ENCODE assay signal across 1 cellular context in the genomic region with DNA sequence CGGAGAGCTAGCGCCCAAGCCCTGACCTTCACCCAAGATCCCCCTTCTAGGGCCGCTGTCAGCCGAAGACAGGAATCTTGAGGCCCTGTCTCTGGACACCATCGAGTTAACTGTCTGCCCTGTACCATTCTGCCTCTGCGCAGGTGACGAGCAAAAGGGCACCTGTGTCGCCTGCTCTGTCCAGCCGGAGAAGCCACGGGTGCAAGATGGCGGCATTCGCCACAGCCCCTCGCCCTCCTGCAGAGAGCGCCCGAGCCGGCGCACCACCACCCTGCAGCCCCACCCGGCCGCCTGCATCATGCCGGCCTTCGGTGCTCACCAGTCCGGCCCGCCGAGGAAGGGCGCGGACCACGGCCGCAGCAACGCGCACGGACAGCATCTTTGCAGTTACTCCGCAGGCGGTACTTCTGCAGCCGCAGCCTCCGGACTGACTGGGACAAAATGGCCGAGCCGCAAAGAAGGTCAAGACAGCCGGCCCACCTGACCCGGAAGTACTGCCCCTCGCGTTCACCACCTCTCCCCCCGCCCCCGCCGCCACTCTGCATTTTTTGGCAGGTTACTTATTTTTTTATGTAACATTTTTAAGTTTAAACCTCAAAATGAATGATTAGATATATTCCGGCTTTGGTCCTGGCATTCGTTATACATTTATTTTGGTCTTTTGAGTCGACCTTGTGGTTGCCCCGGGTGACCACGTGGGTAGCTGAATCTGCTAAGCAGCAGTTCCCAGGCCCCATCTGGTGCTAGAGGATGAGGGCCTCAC.
TF ChIP-seq lines count a peak whose summit lies in the region.

ATP5F1A (minus strand) TSS at position 444 of the 763 bp plus-strand sequence; CDS start at position 379, 65 bp downstream.

TF ChIP-seq in HepG2, 621 proteins besides CTCF, POLR2A, EP300 and RAD21 (continued from another document and continues in another):
- TF ChIP-seq, protein P1, sequence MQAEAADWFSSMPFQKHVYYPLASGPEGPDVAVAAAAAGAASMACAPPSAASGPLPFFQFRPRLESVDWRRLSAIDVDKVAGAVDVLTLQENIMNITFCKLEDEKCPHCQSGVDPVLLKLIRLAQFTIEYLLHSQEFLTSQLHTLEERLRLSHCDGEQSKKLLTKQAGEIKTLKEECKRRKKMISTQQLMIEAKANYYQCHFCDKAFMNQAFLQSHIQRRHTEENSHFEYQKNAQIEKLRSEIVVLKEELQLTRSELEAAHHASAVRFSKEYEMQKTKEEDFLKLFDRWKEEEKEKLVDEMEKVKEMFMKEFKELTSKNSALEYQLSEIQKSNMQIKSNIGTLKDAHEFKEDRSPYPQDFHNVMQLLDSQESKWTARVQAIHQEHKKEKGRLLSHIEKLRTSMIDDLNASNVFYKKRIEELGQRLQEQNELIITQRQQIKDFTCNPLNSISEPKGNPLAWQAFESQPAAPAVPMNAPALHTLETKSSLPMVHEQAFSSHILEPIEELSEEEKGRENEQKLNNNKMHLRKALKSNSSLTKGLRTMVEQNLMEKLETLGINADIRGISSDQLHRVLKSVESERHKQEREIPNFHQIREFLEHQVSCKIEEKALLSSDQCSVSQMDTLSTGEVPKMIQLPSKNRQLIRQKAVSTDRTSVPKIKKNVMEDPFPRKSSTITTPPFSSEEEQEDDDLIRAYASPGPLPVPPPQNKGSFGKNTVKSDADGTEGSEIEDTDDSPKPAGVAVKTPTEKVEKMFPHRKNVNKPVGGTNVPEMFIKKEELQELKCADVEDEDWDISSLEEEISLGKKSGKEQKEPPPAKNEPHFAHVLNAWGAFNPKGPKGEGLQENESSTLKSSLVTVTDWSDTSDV (CRISPR knock-in tag; IDR thresholded peaks at IDR 0.05), result peak; percentile 70; the same call in 1 of the 2 replicates
- TF ChIP-seq ZNF337 (CRISPR knock-in tag; IDR thresholded peaks at IDR 0.05; ENCODE audit: borderline replicate concordance, low read depth), result peak; percentile 78; the same call in 1 of the 2 replicates
- TF ChIP-seq ZNF501 (CRISPR knock-in tag; IDR thresholded peaks at IDR 0.05), result peak; percentile 75
- TF ChIP-seq ZNF343 (CRISPR knock-in tag; IDR thresholded peaks at IDR 0.05), result peak; percentile 56; the same call in 1 of the 2 replicates
- 0 out of 2 replicates have a peak, but pooled peaks have one; percentile 5 for TF ChIP-seq GATAD2A (CRISPR knock-in tag; IDR thresholded peaks at IDR 0.05)
- no peak; the same call in 1 of the 2 replicates for TF ChIP-seq MTF2 (CRISPR knock-in tag; IDR thresholded peaks at IDR 0.05; ENCODE audit: borderline replicate concordance)
- TF ChIP-seq DPF2 (CRISPR knock-in tag; IDR thresholded peaks at IDR 0.05; ENCODE audit: borderline replicate concordance, low read depth), result no peak
- TF ChIP-seq RNF2 (conservative IDR thresholded peaks at IDR 0.05; ENCODE audit: low read depth), result peak; percentile 78; the same call in 1 of the 2 replicates
- TF ChIP-seq ZNF790 (CRISPR knock-in tag; IDR thresholded peaks at IDR 0.05; ENCODE audit: borderline replicate concordance), result peak; percentile 82
- 0 out of 2 replicates have a peak, but pooled peaks have one; percentile 60 for TF ChIP-seq ZNF329 (CRISPR knock-in tag; IDR thresholded peaks at IDR 0.05; ENCODE audit: low read depth)
- peak in 1 of 2 experiments; percentile 61; a peak in 1 of 4 replicates for TF ChIP-seq KLF16 (CRISPR knock-in tag; IDR thresholded peaks at IDR 0.05)
- TF ChIP-seq ZNF549 (CRISPR knock-in tag; IDR thresholded peaks at IDR 0.05), result 0 out of 2 replicates have a peak, but pooled peaks have one; percentile 70
- peak; percentile 48; the same call in 1 of the 2 replicates for TF ChIP-seq ZNF746 (CRISPR knock-in tag; IDR thresholded peaks at IDR 0.05)
- TF ChIP-seq KMT2B (CRISPR knock-in tag; IDR thresholded peaks at IDR 0.05), result peak; percentile 91
- TF ChIP-seq ZNF777 (CRISPR knock-in tag; IDR thresholded peaks at IDR 0.05), result peak; percentile 66; the same call in 1 of the 2 replicates
- TF ChIP-seq NFE2 (CRISPR knock-in tag; IDR thresholded peaks at IDR 0.05), result no peak
- TF ChIP-seq PHF8 (CRISPR knock-in tag; IDR thresholded peaks at IDR 0.05), result peak; percentile 99
- TF ChIP-seq PRDM10 (CRISPR knock-in tag; IDR thresholded peaks at IDR 0.05; ENCODE audit: low read depth), result 0 out of 2 replicates have a peak, but pooled peaks have one; percentile 30
- TF ChIP-seq ZSCAN31 (CRISPR knock-in tag; IDR thresholded peaks at IDR 0.05; ENCODE audit: low read depth), result peak; percentile 95
- TF ChIP-seq NFE2L1 (CRISPR knock-in tag; IDR thresholded peaks at IDR 0.05; ENCODE audit: borderline replicate concordance), result 0 out of 2 replicates have a peak, but pooled peaks have one; percentile 19
- TF ChIP-seq ZNF256 (CRISPR knock-in tag; conservative IDR thresholded peaks at IDR 0.05), result no peak
- peak; percentile 55; the same call in 1 of the 2 replicates for TF ChIP-seq FOXP4 (CRISPR knock-in tag; IDR thresholded peaks at IDR 0.05)
- TF ChIP-seq MAFK (conservative IDR thresholded peaks at IDR 0.05 in 1 of 2, IDR thresholded peaks at IDR 0.05 in 1 of 2; ENCODE audit: low read length in 2 of 2), result no peak; a peak in 1 of 4 replicates
- no peak for TF ChIP-seq NFIB (CRISPR knock-in tag; IDR thresholded peaks at IDR 0.05; ENCODE audit: borderline replicate concordance)
- TF ChIP-seq CBFB (CRISPR knock-in tag; IDR thresholded peaks at IDR 0.05), result peak; percentile 74
- TF ChIP-seq CHCHD3 (CRISPR knock-in tag; IDR thresholded peaks at IDR 0.05), result peak; percentile 64; the same call in 1 of the 2 replicates
- no peak for TF ChIP-seq HNF4G (IDR thresholded peaks at IDR 0.05; ENCODE audit: borderline replicate concordance, low read depth, low read length)
- TF ChIP-seq HNF4G (CRISPR knock-in tag; IDR thresholded peaks at IDR 0.05; ENCODE audit: borderline replicate concordance, low read depth), result peak; percentile 58; the same call in 1 of the 2 replicates
- no peak for TF ChIP-seq TBX3 (IDR thresholded peaks at IDR 0.05; ENCODE audit: borderline replicate concordance)
- peak; percentile 83 for TF ChIP-seq HDAC1 (CRISPR knock-in tag; IDR thresholded peaks at IDR 0.05)
- peak; percentile 20; the same call in 1 of the 2 replicates for TF ChIP-seq RXRB (CRISPR knock-in tag; IDR thresholded peaks at IDR 0.05; ENCODE audit: borderline replicate concordance)
- TF ChIP-seq, protein P2, sequence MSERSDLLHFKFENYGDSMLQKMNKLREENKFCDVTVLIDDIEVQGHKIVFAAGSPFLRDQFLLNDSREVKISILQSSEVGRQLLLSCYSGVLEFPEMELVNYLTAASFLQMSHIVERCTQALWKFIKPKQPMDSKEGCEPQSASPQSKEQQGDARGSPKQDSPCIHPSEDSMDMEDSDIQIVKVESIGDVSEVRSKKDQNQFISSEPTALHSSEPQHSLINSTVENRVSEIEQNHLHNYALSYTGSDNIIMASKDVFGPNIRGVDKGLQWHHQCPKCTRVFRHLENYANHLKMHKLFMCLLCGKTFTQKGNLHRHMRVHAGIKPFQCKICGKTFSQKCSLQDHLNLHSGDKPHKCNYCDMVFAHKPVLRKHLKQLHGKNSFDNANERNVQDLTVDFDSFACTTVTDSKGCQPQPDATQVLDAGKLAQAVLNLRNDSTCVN (CRISPR knock-in tag; IDR thresholded peaks at IDR 0.05; ENCODE audit: borderline replicate concordance), result no peak
- peak; percentile 71; the same call in 1 of the 2 replicates for TF ChIP-seq IKZF5 (CRISPR knock-in tag; IDR thresholded peaks at IDR 0.05)
- TF ChIP-seq, protein P3, sequence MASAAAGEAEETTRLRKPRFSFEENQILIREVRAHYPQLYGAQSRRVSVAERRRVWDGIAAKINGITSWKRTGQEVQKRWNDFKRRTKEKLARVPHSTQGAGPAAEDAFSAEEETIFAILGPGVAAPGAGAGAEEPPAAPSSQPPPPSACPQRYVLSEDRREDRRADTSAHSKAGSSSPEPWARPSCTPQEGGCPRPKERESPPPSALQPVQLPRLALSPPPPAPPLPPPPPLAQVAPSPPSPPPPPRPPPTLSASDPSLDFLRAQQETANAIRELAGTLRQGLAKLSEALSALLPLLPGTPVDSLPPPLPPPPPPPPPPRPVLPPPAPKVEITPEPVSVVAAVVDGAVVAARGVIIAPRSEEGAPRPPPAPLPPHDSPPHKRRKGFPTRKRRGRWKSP (CRISPR knock-in tag; IDR thresholded peaks at IDR 0.05), result peak; percentile 60
- TF ChIP-seq ZNF713 (CRISPR knock-in tag; IDR thresholded peaks at IDR 0.05), result peak; percentile 80; the same call in 1 of the 2 replicates
- TF ChIP-seq FOXC1 (CRISPR knock-in tag; IDR thresholded peaks at IDR 0.05; ENCODE audit: borderline replicate concordance), result peak; percentile 81
- TF ChIP-seq MYC (CRISPR knock-in tag; IDR thresholded peaks at IDR 0.05; ENCODE audit: borderline replicate concordance), result peak; percentile 88
- TF ChIP-seq AGO1 (IDR thresholded peaks at IDR 0.05; ENCODE audit: low read depth, low read length, poor library complexity, severe bottlenecking), result peak; percentile 41
- no peak for TF ChIP-seq ZNF720 (CRISPR knock-in tag; IDR thresholded peaks at IDR 0.05)
- peak; percentile 100 for TF ChIP-seq GABPB1 (CRISPR knock-in tag; IDR thresholded peaks at IDR 0.05)
- peak; percentile 36; the same call in 1 of the 2 replicates for TF ChIP-seq ZNF776 (CRISPR knock-in tag; IDR thresholded peaks at IDR 0.05)
- TF ChIP-seq KLF13 (CRISPR knock-in tag; IDR thresholded peaks at IDR 0.05), result 0 out of 2 replicates have a peak, but pooled peaks have one; percentile 65
- no peak for TF ChIP-seq ZNF607 (CRISPR knock-in tag; IDR thresholded peaks at IDR 0.05; ENCODE audit: borderline replicate concordance)
- TF ChIP-seq HOXA9 (CRISPR knock-in tag; IDR thresholded peaks at IDR 0.05; ENCODE audit: borderline replicate concordance), result no peak
- peak; percentile 84; the same call in 1 of the 2 replicates for TF ChIP-seq CREBL2 (CRISPR knock-in tag; IDR thresholded peaks at IDR 0.05; ENCODE audit: borderline replicate concordance)
- peak; percentile 67 for TF ChIP-seq ATF7-NPFF (CRISPR knock-in tag; IDR thresholded peaks at IDR 0.05; ENCODE audit: low read depth)
- TF ChIP-seq ZFY (CRISPR knock-in tag; IDR thresholded peaks at IDR 0.05), result peak; percentile 95
- TF ChIP-seq, protein P4, sequence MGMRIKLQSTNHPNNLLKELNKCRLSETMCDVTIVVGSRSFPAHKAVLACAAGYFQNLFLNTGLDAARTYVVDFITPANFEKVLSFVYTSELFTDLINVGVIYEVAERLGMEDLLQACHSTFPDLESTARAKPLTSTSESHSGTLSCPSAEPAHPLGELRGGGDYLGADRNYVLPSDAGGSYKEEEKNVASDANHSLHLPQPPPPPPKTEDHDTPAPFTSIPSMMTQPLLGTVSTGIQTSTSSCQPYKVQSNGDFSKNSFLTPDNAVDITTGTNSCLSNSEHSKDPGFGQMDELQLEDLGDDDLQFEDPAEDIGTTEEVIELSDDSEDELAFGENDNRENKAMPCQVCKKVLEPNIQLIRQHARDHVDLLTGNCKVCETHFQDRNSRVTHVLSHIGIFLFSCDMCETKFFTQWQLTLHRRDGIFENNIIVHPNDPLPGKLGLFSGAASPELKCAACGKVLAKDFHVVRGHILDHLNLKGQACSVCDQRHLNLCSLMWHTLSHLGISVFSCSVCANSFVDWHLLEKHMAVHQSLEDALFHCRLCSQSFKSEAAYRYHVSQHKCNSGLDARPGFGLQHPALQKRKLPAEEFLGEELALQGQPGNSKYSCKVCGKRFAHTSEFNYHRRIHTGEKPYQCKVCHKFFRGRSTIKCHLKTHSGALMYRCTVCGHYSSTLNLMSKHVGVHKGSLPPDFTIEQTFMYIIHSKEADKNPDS (CRISPR knock-in tag; IDR thresholded peaks at IDR 0.05), result peak; percentile 48; the same call in 1 of the 2 replicates
